In the genomic region with DNA sequence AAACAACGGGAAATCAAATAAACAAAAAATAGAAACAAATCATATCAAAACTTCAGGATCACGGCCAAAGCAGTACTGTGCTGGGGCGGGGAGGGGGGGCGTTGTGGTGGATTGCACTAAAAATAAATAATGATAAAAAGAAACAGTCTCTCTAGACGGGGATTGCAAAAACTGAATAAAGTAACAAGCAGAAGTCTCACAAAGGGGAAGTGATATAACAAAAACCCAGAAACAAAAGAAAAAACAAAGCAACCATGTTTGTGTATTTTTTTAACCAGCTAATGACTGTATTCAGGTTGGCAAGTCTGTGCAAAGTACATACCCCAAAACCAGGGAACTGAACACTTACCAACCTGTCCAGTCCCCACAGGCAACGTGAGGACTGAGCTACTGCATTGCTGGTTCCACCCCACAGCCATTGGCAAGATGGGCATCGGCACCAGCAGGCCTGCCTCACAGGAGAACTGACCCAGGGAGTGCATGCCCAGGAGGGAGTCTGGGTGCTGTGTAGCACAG, we compare ENCODE assay signal across 9 cellular contexts. TPM values are rescaled to one million over a fixed set of nuclear protein-coding genes. Genes with fewer than 3 reads are reported as not detected.
DNase-seq lines count a peak whose midpoint lies in the region; ATAC-seq and TF ChIP-seq lines count a peak whose summit lies in the region.
"Had no signal": no experiment of that assay in that cellular context is flagged by ENCODE, and none has a peak within 500 bp of the region (broad histone marks: within the 10 kb centered on the region; RNA-seq: fewer than 3 reads in every experiment).

No MANE protein-coding gene starts in this region.

- H3K9ac ChIP-seq in mesenchymal stem cell (ENCODE audit: low read length), result peak overlapping the region; percentile 50

- H3K4me1 ChIP-seq in mesenchymal stem cell (ENCODE audit: control insufficient read depth, insufficient read depth, low read depth, low read length) (peaks cover 27% of the 10 kb centered on the region), upper lobe of left lung (peaks cover 38 to 89% (median 66%) of the 10 kb centered on the region in 4 donors)

- H3K18ac ChIP-seq in mesenchymal stem cell (ENCODE audit: low read depth in 1 of 2, low read length in 2 of 2), result peak overlapping the region in 1 of 2 experiments; percentile 69

- peaks cover 0 to 2% of the 10 kb centered on the region in 2 experiments for H3K36me3 ChIP-seq in mesenchymal stem cell (ENCODE audit: control insufficient read depth in 1 of 2, insufficient read depth in 2 of 2, low read depth in 1 of 2, low read length in 2 of 2)
- no peaks in the 10 kb centered on the region for H3K36me3 ChIP-seq in upper lobe of left lung

- H3K14ac ChIP-seq in mesenchymal stem cell (ENCODE audit: low read length in 2 of 2), result no peak overlapping the region

- peaks cover 37% of the 10 kb centered on the region for H3K4me1 Mint-ChIP-seq in activated CD8-positive, alpha-beta memory T cell treated with anti-CD3 and anti-CD28 coated beads, Interleukin-2, amount 10 ng/mL, durations not matched to agents 7 days and 5 days
- H3K4me1 Mint-ChIP-seq in chondrocyte (ENCODE audit: low read depth), result peaks cover 47% of the 10 kb centered on the region

- no peak overlapping the region for H3K4me3 ChIP-seq in mesenchymal stem cell (ENCODE audit: insufficient read depth in 1 of 2, low read depth in 1 of 2, low read length in 2 of 2)
- peak overlapping the region in 3 of 4 donors; percentile 5 to 15 (median 5) for H3K4me3 ChIP-seq in upper lobe of left lung

- peak overlapping the region; percentile 6 for H4K91ac ChIP-seq in mesenchymal stem cell (ENCODE audit: low read length)

- no peak overlapping the region for H2AFZ ChIP-seq in mesenchymal stem cell (ENCODE audit: low read depth, low read length)

- no peak overlapping the region for H2BK120ac ChIP-seq in mesenchymal stem cell (ENCODE audit: low read depth, low read length)

- H3K27me3 ChIP-seq in mesenchymal stem cell (ENCODE audit: control insufficient read depth in 1 of 2, insufficient read depth in 1 of 2, low read length in 2 of 2) (no peaks in the 10 kb centered on the region), upper lobe of left lung (no peaks in the 10 kb centered on the region)

- H3K4me2 ChIP-seq in mesenchymal stem cell (ENCODE audit: low read length, poor library complexity, severe bottlenecking), result no peak overlapping the region

- no peaks in the 10 kb centered on the region for H3K27me3 Mint-ChIP-seq in activated CD8-positive, alpha-beta memory T cell treated with anti-CD3 and anti-CD28 coated beads, Interleukin-2, amount 10 ng/mL, durations not matched to agents 7 days and 5 days
- H3K27me3 Mint-ChIP-seq in chondrocyte (ENCODE audit: low read depth), result no peaks in the 10 kb centered on the region

- no peak overlapping the region for H3K23ac ChIP-seq in mesenchymal stem cell (ENCODE audit: low read length in 2 of 2)

- H3K79me1 ChIP-seq in mesenchymal stem cell (replicated peaks; ENCODE audit: low read length, poor library complexity, severe bottlenecking), result peaks cover 45% of the 10 kb centered on the region

- H3K9me3 ChIP-seq in mesenchymal stem cell (ENCODE audit: control insufficient read depth, low read length) (no peaks in the 10 kb centered on the region), upper lobe of left lung (no peaks in the 10 kb centered on the region)

- no peak overlapping the region for H3K27ac ChIP-seq in mesenchymal stem cell (ENCODE audit: low read length, poor library complexity, severe bottlenecking)
- peak overlapping the region; percentile 65 to 76 (median 72) for H3K27ac ChIP-seq in upper lobe of left lung

- H2AK5ac ChIP-seq in mesenchymal stem cell (ENCODE audit: low read length, severe bottlenecking), result no peak overlapping the region

- H2BK12ac ChIP-seq in mesenchymal stem cell (ENCODE audit: low read length in 2 of 2), result peak overlapping the region in 1 of 2 experiments; percentile 12

- H3K4ac ChIP-seq in mesenchymal stem cell (ENCODE audit: low read depth in 1 of 2, low read length in 2 of 2), result peak overlapping the region in 1 of 2 experiments; percentile 55

- CTCF ChIA-PET in activated CD8-positive, alpha-beta memory T cell treated with anti-CD3 and anti-CD28 coated beads, Interleukin-2, amount 10 ng/mL, durations not matched to agents 7 days and 5 days (lab: Charles Lee), result interaction anchor here (0.6 kb wide), 1 partner anchor 16 kb away, joined by 3 read pairs; no protein-coding TSS in a partner anchor

- TF ChIP-seq POLR2A in upper lobe of left lung (IDR thresholded peaks at IDR 0.05), result no peak

- whole genome bisulfite sequencing in mesenchymal stem cell, result 78% methylated on average over 2 of the region's 7 CpGs
- 16 to 21% methylated on average over 7 of the region's 7 CpGs for WGBS in upper lobe of left lung, 2 donors

- DNase-seq in activated CD8-positive, alpha-beta memory T cell treated with anti-CD3 and anti-CD28 coated beads, Interleukin-2, amount 10 ng/mL, durations not matched to agents 7 days and 5 days, result no peak
- DNase-seq in activated CD8-positive, alpha-beta memory T cell treated with anti-CD3 and anti-CD28 coated beads for 24 hours, result no peak
- DNase-seq in chondrocyte (ENCODE audit: low spot score) (peak; percentile 72), mesenchymal stem cell (no peak), upper lobe of left lung (no peak), HT-29 (ENCODE audit: low spot score) (no peak)
- no peak for DNase-seq in activated CD4-positive, alpha-beta T cell treated with anti-CD3 and anti-CD28 coated beads for 48 hours
- DNase-seq in stimulated activated CD4-positive, alpha-beta T cell treated with anti-CD3 and anti-CD28 coated beads, Interleukin-2, amount 100 ng/mL, for 24 hours, result no peak
- DNase-seq: NCI-H1417 had no signal

- TF ChIP-seq EP300 in upper lobe of left lung (IDR thresholded peaks at IDR 0.05), result no peak

- TF ChIP-seq CTCF in chondrocyte (IDR thresholded peaks at IDR 0.05), result no peak
- TF ChIP-seq CTCF in upper lobe of left lung (IDR thresholded peaks at IDR 0.05), result no peak

- no peaks in the 10 kb centered on the region for H3K36me3 Mint-ChIP-seq in activated CD8-positive, alpha-beta memory T cell treated with anti-CD3 and anti-CD28 coated beads, Interleukin-2, amount 10 ng/mL, durations not matched to agents 7 days and 5 days
- no peaks in the 10 kb centered on the region for H3K36me3 Mint-ChIP-seq in chondrocyte (ENCODE audit: low read depth)

- H2BK5ac ChIP-seq in mesenchymal stem cell (ENCODE audit: low read depth, low read length, poor library complexity, severe bottlenecking), result no peak overlapping the region

- no peak overlapping the region for H4K8ac ChIP-seq in mesenchymal stem cell (ENCODE audit: low read length)

- ATAC-seq in activated CD8-positive, alpha-beta memory T cell treated with anti-CD3 and anti-CD28 coated beads, Interleukin-2, amount 10 ng/mL, durations not matched to agents 7 days and 5 days, result no peak
- ATAC-seq in upper lobe of left lung (ENCODE audit: low FRiP score in 2 of 2), result peak in 1 of 2 donors; percentile 37

- no peaks in the 10 kb centered on the region for H3K9me3 Mint-ChIP-seq in activated CD8-positive, alpha-beta memory T cell treated with anti-CD3 and anti-CD28 coated beads, Interleukin-2, amount 10 ng/mL, durations not matched to agents 7 days and 5 days (ENCODE audit: low read depth)
- H3K9me3 Mint-ChIP-seq in chondrocyte (ENCODE audit: low read depth), result no peaks in the 10 kb centered on the region

- peak overlapping the region; percentile 34 for H3K27ac Mint-ChIP-seq in activated CD8-positive, alpha-beta memory T cell treated with anti-CD3 and anti-CD28 coated beads, Interleukin-2, amount 10 ng/mL, durations not matched to agents 7 days and 5 days
- peak overlapping the region; percentile 6 for H3K27ac Mint-ChIP-seq in chondrocyte (ENCODE audit: unreplicated experiment)

- no peak overlapping the region for H2BK15ac ChIP-seq in mesenchymal stem cell (ENCODE audit: low read depth, poor library complexity, severe bottlenecking)

- H3K4me3 Mint-ChIP-seq in activated CD8-positive, alpha-beta memory T cell treated with anti-CD3 and anti-CD28 coated beads, Interleukin-2, amount 10 ng/mL, durations not matched to agents 7 days and 5 days, result no peak overlapping the region
- H3K4me3 Mint-ChIP-seq in chondrocyte (ENCODE audit: unreplicated experiment), result no peak overlapping the region

RNA-seq across cellular contexts. Expression of gene BICD2, which starts 24.1 kb away (rescaled TPM):
- 10 to 100 TPM; 26.4 to 27.2 TPM for total RNA-seq in activated CD8-positive, alpha-beta memory T cell treated with anti-CD3 and anti-CD28 coated beads, Interleukin-2, amount 10 ng/mL, durations not matched to agents 7 days and 5 days
- total RNA-seq in chondrocyte, result 41.4 to 46.4 TPM (median 41.9 TPM) in 3 replicates
- polyA plus RNA-seq in mesenchymal stem cell (2013, experiment 1 of 2), result 20.1 TPM
- polyA plus RNA-seq in mesenchymal stem cell (2013, experiment 2 of 2), result 19.2 TPM
- total RNA-seq in upper lobe of left lung, result 10 to 100 TPM; 33.8 to 50.1 (median 45.1) TPM
- total RNA-seq in HT-29 (2014; rRNA removed; shearing (Covaris generic)), result 24.4 and 24.9 TPM in 2 replicates

Comparison
In these comparisons a context has a peak if more than half of its experiments do, and no peak if none do; other contexts are left out.
1. H3K4me3 ChIP-seq: peak in upper lobe of left lung (3 of 4); none in mesenchymal stem cell (0 of 2).